ENCODE assay signal across 23 cellular contexts in the genomic region with DNA sequence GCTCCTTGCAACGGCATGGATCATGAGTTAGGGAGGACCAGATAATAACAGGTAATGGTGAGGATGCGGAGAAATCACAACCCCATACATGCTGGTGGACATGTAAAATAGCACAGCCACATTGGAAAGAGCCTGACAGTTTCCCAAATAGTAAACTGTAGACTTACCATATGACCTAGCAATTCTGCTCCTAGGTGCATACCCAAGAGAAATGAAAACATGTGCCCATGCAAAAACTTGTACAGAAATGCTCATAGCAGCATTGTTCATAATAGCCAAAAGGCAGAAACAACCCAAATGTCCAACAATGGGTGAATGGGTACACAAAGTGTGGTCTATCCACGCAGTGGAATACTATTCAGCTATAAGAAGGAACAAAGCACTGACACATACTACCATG.
DNase-seq lines count a peak whose midpoint lies in the region; ATAC-seq, FAIRE-seq and TF ChIP-seq lines count a peak whose summit lies in the region.
"Had no signal": no experiment of that assay in that cellular context is flagged by ENCODE, and none has a peak within 500 bp of the region (broad histone marks: within the 10 kb centered on the region; RNA-seq: fewer than 3 reads in every experiment).

No MANE protein-coding gene starts in this region.

- no peak for TF ChIP-seq POLR2A in GM12892 (IDR thresholded peaks at IDR 0.05; ENCODE audit: low read depth, low read length)

- no peaks in the 10 kb centered on the region for H3K4me1 Mint-ChIP-seq in CD14-positive monocyte
- H3K4me1 Mint-ChIP-seq: B cell; CD4-positive, alpha-beta memory T cell; CD4-positive, CD25-positive, alpha-beta regulatory T cell; CD8-positive, alpha-beta memory T cell had no signal

- H3K27ac Mint-ChIP-seq in CD14-positive monocyte = no peak overlapping the region
- H3K27ac Mint-ChIP-seq: B cell; CD4-positive, alpha-beta memory T cell; CD4-positive, CD25-positive, alpha-beta regulatory T cell had no signal

- no peaks in the 10 kb centered on the region for H3K36me3 Mint-ChIP-seq in CD14-positive monocyte
- H3K36me3 Mint-ChIP-seq: CD4-positive, alpha-beta memory T cell; CD4-positive, CD25-positive, alpha-beta regulatory T cell; CD8-positive, alpha-beta memory T cell had no signal

- H3K27me3 ChIP-seq in OCI-LY3 (ENCODE audit: low read depth, low read length) = no peaks in the 10 kb centered on the region
- H3K27me3 ChIP-seq: BLaER1 treated with 17β-estradiol and CSF1 and Interleukin-3, amounts not matched to agents 10 nM and 100 nM had no signal

- H3K27me3 Mint-ChIP-seq in CD14-positive monocyte (ENCODE audit: low read depth in 3 of 3) = peaks cover 4 to 9% (median 4%) of the 10 kb centered on the region in 3 donors

- H3K9me3 Mint-ChIP-seq in CD14-positive monocyte = peaks cover 0 to 3% (median 0%) of the 10 kb centered on the region in 7 donors
- H3K9me3 Mint-ChIP-seq: CD4-positive, alpha-beta memory T cell; CD8-positive, alpha-beta memory T cell had no signal

- H3K4me3 ChIP-seq in OCI-LY3 (ENCODE audit: low read length) = peak overlapping the region; percentile 68
- H3K4me3 ChIP-seq: BLaER1 treated with 17β-estradiol and CSF1 and Interleukin-3, amounts not matched to agents 10 nM and 100 nM had no signal

- no peaks in the 10 kb centered on the region for H3K36me3 ChIP-seq in OCI-LY3 (replicated peaks; ENCODE audit: low read depth, low read length)
- H3K36me3 ChIP-seq: BLaER1 treated with 17β-estradiol and CSF1 and Interleukin-3, amounts not matched to agents 10 nM and 100 nM had no signal

- H3K79me2 ChIP-seq in OCI-LY3 (ENCODE audit: low read length) = no peaks in the 10 kb centered on the region

- H3K9ac ChIP-seq in OCI-LY3 (ENCODE audit: low read length) = peak overlapping the region; percentile 31; the same call in 1 of the 2 replicates
- H3K9ac ChIP-seq: BLaER1 treated with 17β-estradiol and CSF1 and Interleukin-3, amounts not matched to agents 10 nM and 100 nM had no signal

- no peaks in the 10 kb centered on the region for H3K9me3 ChIP-seq in OCI-LY3 (ENCODE audit: insufficient read depth, low read length)
- H3K9me3 ChIP-seq: BLaER1 treated with 17β-estradiol and CSF1 and Interleukin-3, amounts not matched to agents 10 nM and 100 nM had no signal

- peak; percentile 56 for FAIRE-seq in GM12892 (lab: Jason Lieb, UNC)
- FAIRE-seq: A204.1, GM19239 had no signal

- H3K4me2 ChIP-seq in OCI-LY3 (ENCODE audit: low read length) = peak overlapping the region; percentile 91
- H3K4me2 ChIP-seq: BLaER1 treated with 17β-estradiol and CSF1 and Interleukin-3, amounts not matched to agents 10 nM and 100 nM had no signal

- TF ChIP-seq CTCF in CD14-positive monocyte (IDR thresholded peaks at IDR 0.05) (peak; percentile 20), OCI-LY3 (IDR thresholded peaks at IDR 0.05; ENCODE audit: low read depth, low read length) (no peak)

- no peaks in the 10 kb centered on the region for H4K20me1 ChIP-seq in OCI-LY3 (ENCODE audit: insufficient read depth, low read length)
- H4K20me1 ChIP-seq: BLaER1 treated with 17β-estradiol and CSF1 and Interleukin-3, amounts not matched to agents 10 nM and 100 nM had no signal

- no peak for ATAC-seq in GM18907 (IDR thresholded peaks at IDR 0.05; ENCODE audit: unreplicated experiment)

- H3K4me1 ChIP-seq in OCI-LY3 (ENCODE audit: low read length) = peaks cover 25% of the 10 kb centered on the region

- no peak overlapping the region for H2AFZ ChIP-seq in OCI-LY3 (ENCODE audit: low read depth, low read length)

- peak overlapping the region; percentile 86 for H3K27ac ChIP-seq in OCI-LY3 (ENCODE audit: low read length)
- H3K27ac ChIP-seq: BLaER1 treated with 17β-estradiol and CSF1 and Interleukin-3, amounts not matched to agents 10 nM and 100 nM; C4-2B had no signal

- H3K4me3 Mint-ChIP-seq in CD14-positive monocyte = no peak overlapping the region
- H3K4me3 Mint-ChIP-seq: CD4-positive, alpha-beta memory T cell; CD4-positive, CD25-positive, alpha-beta regulatory T cell; CD8-positive, alpha-beta memory T cell had no signal

- intact Hi-C loops in CD14-positive monocyte (cut with micrococcal nuclease) = no loop called here

- DNase-seq in CD14-positive monocyte (ENCODE audit: low spot score) = no peak
- DNase-seq in GM12892 (ENCODE audit: insufficient read length) = no peak
- no peak for DNase-seq in AG08396 (ENCODE audit: low spot score)
- no peak for DNase-seq in NCI-H2081 treated with DMSO at 0.1 percent for 48 hours (lab: John Stamatoyannopoulos, UW)
- DNase-seq: 8988T; ACHN; AML-193; CD8-positive, alpha-beta memory T cell; COR-L47; DMS 273 treated with DMSO at 0.1 percent for 48 hours; DMS153; DMS79; EL; GDM1 had no signal
